In genomic region chr11:1307998-1308744, GRCh38 we compare ENCODE assay signal across 9 cellular contexts. TPM values are rescaled to one million over a fixed set of nuclear protein-coding genes. Genes with fewer than 3 reads are reported as not detected.
DNase-seq lines count a peak whose midpoint lies in the region; ATAC-seq, FAIRE-seq and TF ChIP-seq lines count a peak whose summit lies in the region.
"Had no signal": no experiment of that assay in that cellular context is flagged by ENCODE, and none has a peak within 500 bp of the region (broad histone marks: within the 10 kb centered on the region; RNA-seq: fewer than 3 reads in every experiment).

No MANE protein-coding gene starts in this region.

- H3K4me3 ChIP-seq in AG10803 (ENCODE audit: low read length) (peak overlapping the region; percentile 66), bronchial epithelial cell (ENCODE audit: low read depth, low read length) (peak overlapping the region; percentile 71), mucosa of stomach (ENCODE audit: low read length) (no peak overlapping the region)

- ATAC-seq in GM21529 (IDR thresholded peaks at IDR 0.05; ENCODE audit: unreplicated experiment) = no peak

- H3K36me3 ChIP-seq in KOPT-K1 (ENCODE audit: insufficient read depth, low read length) (peaks cover 11% of the 10 kb centered on the region; the same call in 1 of the 2 replicates), bronchial epithelial cell (ENCODE audit: control insufficient read depth, insufficient read depth, low read length) (peaks cover 4% of the 10 kb centered on the region), mucosa of stomach (ENCODE audit: control insufficient read depth, insufficient read depth, low read length) (no peaks in the 10 kb centered on the region)

- H3K9ac ChIP-seq in mucosa of stomach (ENCODE audit: low read length) = peak overlapping the region; percentile 43

- peak overlapping the region; percentile 89 for H3K27ac ChIP-seq in KOPT-K1 (ENCODE audit: low read depth, low read length, poor library complexity, severe bottlenecking)

- peaks cover 55% of the 10 kb centered on the region for H3K4me1 ChIP-seq in mucosa of stomach (ENCODE audit: control insufficient read depth, insufficient read depth, low read length)

- no peak for FAIRE-seq in bronchial epithelial cell (lab: Jason Lieb, UNC)
- FAIRE-seq: colon had no signal

- H3K27me3 ChIP-seq in bronchial epithelial cell (ENCODE audit: control insufficient read depth, insufficient read depth, low read length) = no peaks in the 10 kb centered on the region
- H3K27me3 ChIP-seq in mucosa of stomach (ENCODE audit: control insufficient read depth, insufficient read depth, low read length) = no peaks in the 10 kb centered on the region

- no peak for TF ChIP-seq CTCF in AG10803 (conservative IDR thresholded peaks at IDR 0.05; ENCODE audit: low read length)
- no peak for TF ChIP-seq CTCF in bronchial epithelial cell (IDR thresholded peaks at IDR 0.05; ENCODE audit: insufficient read depth, low read length, severe bottlenecking)

- H3K9me3 ChIP-seq in KOPT-K1 (ENCODE audit: insufficient read depth, low read length, poor library complexity, severe bottlenecking) (peaks cover 13% of the 10 kb centered on the region), mucosa of stomach (ENCODE audit: control insufficient read depth, low read length) (no peaks in the 10 kb centered on the region)

- DNase-seq in AG10803 (ENCODE audit: low read depth) (peak; percentile 33), bronchial epithelial cell (ENCODE audit: low read depth) (peak; percentile 28), NCI-H345 (lab: John Stamatoyannopoulos, UW) (no peak), nucleus accumbens (lab: John Stamatoyannopoulos, UW) (no peak), COR-L47 (lab: John Stamatoyannopoulos, UW) (no peak)

RNA-seq across cellular contexts. Expression of gene TOLLIP, which starts 1.3 kb away (rescaled TPM):
- 43.4 and 55.0 TPM in 2 replicates for total RNA-seq in bronchial epithelial cell

Comparison
In these comparisons a context has a peak if more than half of its experiments do, and no peak if none do; other contexts are left out.
1. DNase-seq: peak in AG10803 (single experiment) and bronchial epithelial cell (single experiment); none in NCI-H345 (single experiment), nucleus accumbens (0 of 56) and COR-L47 (single experiment).